Comparison of ENCODE assay signal across 11 cellular contexts in genomic region chr9:21996438-21996837, GRCh38. TPM values are rescaled to one million over a fixed set of nuclear protein-coding genes. Genes with fewer than 3 reads are reported as not detected.
DNase-seq lines count a peak whose midpoint lies in the region; ATAC-seq and TF ChIP-seq lines count a peak whose summit lies in the region.
"Had no signal": no experiment of that assay in that cellular context is flagged by ENCODE, and none has a peak within 500 bp of the region (broad histone marks: within the 10 kb centered on the region; RNA-seq: fewer than 3 reads in every experiment).

No MANE protein-coding gene starts in this region.

- H3K27me3 Mint-ChIP-seq in activated T-helper 17 cell treated with anti-CD3 and anti-CD28 coated beads, Interleukin-2, amount 50 U/mL, for 72 hours: peaks cover 8% of the 10 kb centered on the region
- H3K27me3 Mint-ChIP-seq in mesothelial cell of epicardium (ENCODE audit: low read depth): peaks cover 8% of the 10 kb centered on the region

- peak overlapping the region; percentile 88 for H3K4me3 Mint-ChIP-seq in activated T-helper 17 cell treated with anti-CD3 and anti-CD28 coated beads, Interleukin-2, amount 50 U/mL, for 72 hours
- H3K4me3 Mint-ChIP-seq in mesothelial cell of epicardium: peak overlapping the region; percentile 94

- H3K27ac Mint-ChIP-seq in activated T-helper 17 cell treated with anti-CD3 and anti-CD28 coated beads, Interleukin-2, amount 50 U/mL, for 72 hours: peak overlapping the region; percentile 7
- peak overlapping the region; percentile 31 for H3K27ac Mint-ChIP-seq in mesothelial cell of epicardium

- H3K4me1 Mint-ChIP-seq in activated T-helper 17 cell treated with anti-CD3 and anti-CD28 coated beads, Interleukin-2, amount 50 U/mL, for 72 hours: no peaks in the 10 kb centered on the region
- peaks cover 19% of the 10 kb centered on the region for H3K4me1 Mint-ChIP-seq in mesothelial cell of epicardium

- no peaks in the 10 kb centered on the region for H3K36me3 Mint-ChIP-seq in activated T-helper 17 cell treated with anti-CD3 and anti-CD28 coated beads, Interleukin-2, amount 50 U/mL, for 72 hours (ENCODE audit: low read depth)
- no peaks in the 10 kb centered on the region for H3K36me3 Mint-ChIP-seq in mesothelial cell of epicardium

- POLR2A ChIA-PET in GM10248 (lab: Yijun Ruan, JAX): no interaction called here

- DNase-seq in NCI-H1105 treated with DMSO at 0.1 percent for 48 hours (lab: John Stamatoyannopoulos, UW): peak; percentile 51
- DNase-seq in NCI-H1105 (lab: John Stamatoyannopoulos, UW): no peak
- peak; percentile 75 for DNase-seq in NCI-H2029 (lab: John Stamatoyannopoulos, UW)
- DNase-seq in mesothelial cell of epicardium (ENCODE audit: low spot score in 2 of 2, unreplicated experiment in 2 of 2): no peak
- no peak for DNase-seq in GM10248 (ENCODE audit: extremely low spot score)
- DNase-seq: SK-N-SH had no signal

- no peak for TF ChIP-seq CTCF in mesothelial cell of epicardium (IDR thresholded peaks at IDR 0.05; ENCODE audit: unreplicated experiment)
- TF ChIP-seq CTCF in GM10248 (IDR thresholded peaks at IDR 0.05; ENCODE audit: control extremely low read depth, extremely low read depth, low read depth, missing control alignments): no peak

- no peaks in the 10 kb centered on the region for H3K9me3 Mint-ChIP-seq in activated T-helper 17 cell treated with anti-CD3 and anti-CD28 coated beads, Interleukin-2, amount 50 U/mL, for 72 hours
- no peaks in the 10 kb centered on the region for H3K9me3 Mint-ChIP-seq in mesothelial cell of epicardium

- CTCF ChIA-PET in GM10248 (lab: Yijun Ruan, JAX): interaction anchor here (9.3 kb wide), 1 partner anchor 11 kb away, joined by 95 read pairs; the partner anchor contains the start of gene CDKN2B

- ATAC-seq in activated T-helper 17 cell treated with anti-CD3 and anti-CD28 coated beads, Interleukin-2, amount 50 U/mL, for 72 hours (replicated peaks): no peak
- ATAC-seq in HG02938 (IDR thresholded peaks at IDR 0.05; ENCODE audit: unreplicated experiment) (no peak), GM19324 (IDR thresholded peaks at IDR 0.05; ENCODE audit: low FRiP score, unreplicated experiment) (no peak)
- ATAC-seq: A549 had no signal

RNA-seq across cellular contexts. Expression of gene CDKN2B-AS1, which starts 1.8 kb away (rescaled TPM):
- total RNA-seq in activated T-helper 17 cell treated with anti-CD3 and anti-CD28 coated beads, Interleukin-2, amount 50 U/mL, for 72 hours: under 1 TPM; 0.64 to 0.93 TPM
- 8.2 to 10.8 TPM (median 8.8 TPM) in 3 replicates for total RNA-seq in mesothelial cell of epicardium
- total RNA-seq: cardiac muscle cell had no signal

RNA-seq across cellular contexts. Expression of gene CDKN2A, which starts 2.2 kb away (rescaled TPM):
- total RNA-seq in activated T-helper 17 cell treated with anti-CD3 and anti-CD28 coated beads, Interleukin-2, amount 50 U/mL, for 72 hours: 1 to 10 TPM; 4.7 to 6.4 TPM
- 79.5 to 88.5 TPM (median 86.1 TPM) in 3 replicates for total RNA-seq in mesothelial cell of epicardium

RNA-seq across cellular contexts. Expression of gene CDKN2B, which starts 12.7 kb away (rescaled TPM):
- total RNA-seq in activated T-helper 17 cell treated with anti-CD3 and anti-CD28 coated beads, Interleukin-2, amount 50 U/mL, for 72 hours: under 1 TPM; 0.19 to 0.76 TPM
- total RNA-seq in mesothelial cell of epicardium: 40.3 to 47.6 TPM (median 45.2 TPM) in 3 replicates

Comparison
In these comparisons a context has a peak if more than half of its experiments do, and no peak if none do; other contexts are left out.
1. DNase-seq: peak in NCI-H1105 treated with DMSO at 0.1 percent for 48 hours (single experiment) and NCI-H2029 (single experiment); none in NCI-H1105 (single experiment), mesothelial cell of epicardium (0 of 2) and GM10248 (single experiment).
2. RNA of gene CDKN2A, which starts 2.2 kb away (total RNA-seq): 79.5 to 88.5 TPM in mesothelial cell of epicardium; 4.7 to 6.4 TPM in activated T-helper 17 cell treated with anti-CD3 and anti-CD28 coated beads, Interleukin-2, amount 50 U/mL, for 72 hours; every median in the first group is over 10 times any median in the second.
3. RNA of gene CDKN2B, which starts 12.7 kb away (total RNA-seq): 40.3 to 47.6 TPM in mesothelial cell of epicardium; 0.19 to 0.76 TPM in activated T-helper 17 cell treated with anti-CD3 and anti-CD28 coated beads, Interleukin-2, amount 50 U/mL, for 72 hours; every median in the first group is over 10 times any median in the second.